Comparison of ENCODE assay signal across 9 cellular contexts in the genomic region with DNA sequence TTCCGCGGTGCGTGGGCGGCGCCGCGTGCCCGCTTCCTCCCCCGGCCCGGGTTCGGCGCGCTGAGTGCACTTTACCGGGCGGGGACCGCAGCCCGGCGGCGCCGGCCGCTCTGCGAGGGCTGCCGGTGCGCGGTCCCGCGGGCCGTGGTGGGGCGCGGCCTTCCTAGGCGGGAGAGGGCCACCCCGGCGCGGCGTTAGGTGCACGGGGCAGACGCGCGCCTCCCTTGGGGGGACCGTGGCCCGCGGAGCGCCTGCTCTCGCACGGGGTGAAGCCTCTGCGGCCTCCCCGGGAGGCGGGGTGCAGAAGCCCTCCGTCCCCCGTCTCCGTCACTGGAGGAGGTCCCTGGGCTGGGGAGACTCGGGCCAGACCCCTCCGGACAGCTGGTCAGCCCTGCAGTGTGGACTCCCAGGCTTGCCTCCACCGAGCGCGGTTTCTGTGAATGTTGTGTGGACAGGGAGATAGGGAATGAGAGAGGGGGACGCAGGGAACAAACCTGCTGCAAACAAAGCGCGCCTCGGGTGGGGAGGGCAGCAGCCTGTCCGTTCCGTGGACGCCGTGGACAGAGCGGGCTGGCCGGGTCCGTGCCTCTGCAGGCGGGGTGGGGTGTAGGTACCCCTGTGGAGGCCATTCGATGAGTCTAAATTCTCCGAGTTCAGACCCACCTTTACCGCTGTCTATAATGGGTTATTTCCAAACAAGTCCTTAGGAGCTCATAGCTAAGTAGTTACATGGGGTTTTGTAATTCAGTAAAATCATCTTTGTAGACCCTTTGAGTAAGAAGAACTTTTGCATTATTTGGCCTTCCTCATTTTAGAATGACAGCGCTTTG. TPM values are rescaled to one million over a fixed set of nuclear protein-coding genes. Genes with fewer than 3 reads are reported as not detected.
DNase-seq lines count a peak whose midpoint lies in the region; ATAC-seq, FAIRE-seq and TF ChIP-seq lines count a peak whose summit lies in the region.
"Had no signal": no experiment of that assay in that cellular context is flagged by ENCODE, and none has a peak within 500 bp of the region (broad histone marks: within the 10 kb centered on the region; RNA-seq: fewer than 3 reads in every experiment).

No MANE protein-coding gene starts in this region.

- H3K36me3 ChIP-seq in neural cell (ENCODE audit: insufficient read depth, low read length) = no peaks in the 10 kb centered on the region

- peak overlapping the region; percentile 79 for H3K9ac ChIP-seq in neural cell (ENCODE audit: low read length)

- ATAC-seq in GM18519 (IDR thresholded peaks at IDR 0.05; ENCODE audit: low FRiP score, unreplicated experiment) (peak; percentile 25), HG03103 (IDR thresholded peaks at IDR 0.05; ENCODE audit: low read depth, unreplicated experiment) (peak; percentile 22), esophagus mucosa (peak; percentile 19)

- FAIRE-seq in RCC 7860 (lab: Jason Lieb, UNC) = no peak

- H3K4me3 ChIP-seq in neural cell (ENCODE audit: low read length) = peak overlapping the region; percentile 94

- TF ChIP-seq CTCF in neural cell (IDR thresholded peaks at IDR 0.05; ENCODE audit: poor library complexity, severe bottlenecking) = peak; percentile 7

- no peak for TF ChIP-seq RAD21 in neural cell (conservative IDR thresholded peaks at IDR 0.05)

- no peaks in the 10 kb centered on the region for H3F3A ChIP-seq in neural cell (ENCODE audit: insufficient read depth, low read length, poor library complexity, severe bottlenecking)

- no peaks in the 10 kb centered on the region for H3K9me3 ChIP-seq in neural cell (ENCODE audit: low read length)

- DNase-seq in AG08396 (ENCODE audit: low spot score) = peak; percentile 64
- DNase-seq in SW480 (ENCODE audit: low spot score) = peak; percentile 22
- no peak for DNase-seq in occipital lobe (lab: John Stamatoyannopoulos, UW)
- DNase-seq in RCC 7860 (ENCODE audit: low spot score) = no peak

- H3K4me2 ChIP-seq in neural cell (ENCODE audit: low read length) = peak overlapping the region; percentile 61

- TF ChIP-seq EP300 in neural cell (conservative IDR thresholded peaks at IDR 0.05; ENCODE audit: poor library complexity, severe bottlenecking) = no peak

- no peaks in the 10 kb centered on the region for H3K27me3 ChIP-seq in neural cell (ENCODE audit: insufficient read depth, low read depth, low read length)

- H4K20me1 ChIP-seq in neural cell (ENCODE audit: insufficient read depth) = no peaks in the 10 kb centered on the region

- H3K79me2 ChIP-seq in neural cell (replicated peaks; ENCODE audit: insufficient read depth, low read length) = peaks cover 21% of the 10 kb centered on the region

- no peaks in the 10 kb centered on the region for H3K9me2 ChIP-seq in neural cell (ENCODE audit: insufficient read depth, low read length)

- peak overlapping the region; percentile 62 for H3K27ac ChIP-seq in neural cell (ENCODE audit: low read length)

- H2AFZ ChIP-seq in neural cell (ENCODE audit: low read depth, low read length) = no peak overlapping the region

TF ChIP-seq in neural cell, 6 proteins besides CTCF, POLR2A, EP300 and RAD21:
- TF ChIP-seq SMC3 (conservative IDR thresholded peaks at IDR 0.05; ENCODE audit: poor library complexity) (no peak), MXI1 (conservative IDR thresholded peaks at IDR 0.05; ENCODE audit: poor library complexity, severe bottlenecking) (peak; percentile 78)
- TF ChIP-seq, protein P1, sequence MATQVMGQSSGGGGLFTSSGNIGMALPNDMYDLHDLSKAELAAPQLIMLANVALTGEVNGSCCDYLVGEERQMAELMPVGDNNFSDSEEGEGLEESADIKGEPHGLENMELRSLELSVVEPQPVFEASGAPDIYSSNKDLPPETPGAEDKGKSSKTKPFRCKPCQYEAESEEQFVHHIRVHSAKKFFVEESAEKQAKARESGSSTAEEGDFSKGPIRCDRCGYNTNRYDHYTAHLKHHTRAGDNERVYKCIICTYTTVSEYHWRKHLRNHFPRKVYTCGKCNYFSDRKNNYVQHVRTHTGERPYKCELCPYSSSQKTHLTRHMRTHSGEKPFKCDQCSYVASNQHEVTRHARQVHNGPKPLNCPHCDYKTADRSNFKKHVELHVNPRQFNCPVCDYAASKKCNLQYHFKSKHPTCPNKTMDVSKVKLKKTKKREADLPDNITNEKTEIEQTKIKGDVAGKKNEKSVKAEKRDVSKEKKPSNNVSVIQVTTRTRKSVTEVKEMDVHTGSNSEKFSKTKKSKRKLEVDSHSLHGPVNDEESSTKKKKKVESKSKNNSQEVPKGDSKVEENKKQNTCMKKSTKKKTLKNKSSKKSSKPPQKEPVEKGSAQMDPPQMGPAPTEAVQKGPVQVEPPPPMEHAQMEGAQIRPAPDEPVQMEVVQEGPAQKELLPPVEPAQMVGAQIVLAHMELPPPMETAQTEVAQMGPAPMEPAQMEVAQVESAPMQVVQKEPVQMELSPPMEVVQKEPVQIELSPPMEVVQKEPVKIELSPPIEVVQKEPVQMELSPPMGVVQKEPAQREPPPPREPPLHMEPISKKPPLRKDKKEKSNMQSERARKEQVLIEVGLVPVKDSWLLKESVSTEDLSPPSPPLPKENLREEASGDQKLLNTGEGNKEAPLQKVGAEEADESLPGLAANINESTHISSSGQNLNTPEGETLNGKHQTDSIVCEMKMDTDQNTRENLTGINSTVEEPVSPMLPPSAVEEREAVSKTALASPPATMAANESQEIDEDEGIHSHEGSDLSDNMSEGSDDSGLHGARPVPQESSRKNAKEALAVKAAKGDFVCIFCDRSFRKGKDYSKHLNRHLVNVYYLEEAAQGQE (IDR thresholded peaks at IDR 0.05; ENCODE audit: borderline replicate concordance) = no peak

RNA-seq across cellular contexts. Expression of a gene that starts 0.7 kb away (rescaled TPM):
- total RNA-seq in esophagus mucosa (55.5 TPM), occipital lobe (58.2 TPM)
- 64.8 and 67.2 TPM in 2 replicates for polyA plus RNA-seq in neural cell
- polyA minus RNA-seq in neural cell = 64.2 and 85.9 TPM in 2 replicates

RNA-seq across cellular contexts. Expression of a gene that starts 17.2 kb away (rescaled TPM):
- total RNA-seq in esophagus mucosa = 3.2 TPM
- 6.0 and 8.3 TPM in 2 replicates for polyA plus RNA-seq in neural cell
- polyA minus RNA-seq in neural cell = 14.6 and 17.6 TPM in 2 replicates
- total RNA-seq in occipital lobe = 11.1 TPM
- total RNA-seq: HT1080 had no signal

RNA-seq across cellular contexts. Expression of a gene that starts 36.1 kb away (rescaled TPM):
- 18.2 TPM for total RNA-seq in esophagus mucosa
- 28.8 and 32.7 TPM in 2 replicates for polyA plus RNA-seq in neural cell
- polyA minus RNA-seq in neural cell = 22.0 and 24.6 TPM in 2 replicates
- 21.2 TPM for total RNA-seq in occipital lobe

RNA-seq across cellular contexts. Expression of a gene that starts 54.1 kb away (rescaled TPM):
- total RNA-seq in esophagus mucosa (6.6 TPM), occipital lobe (17.0 TPM)
- polyA plus RNA-seq in neural cell = 37.2 and 37.8 TPM in 2 replicates
- 17.7 and 21.4 TPM in 2 replicates for polyA minus RNA-seq in neural cell

Comparison
In these comparisons a context has a peak if more than half of its experiments do, and no peak if none do; other contexts are left out.
1. DNase-seq: peak in AG08396 (single experiment) and SW480 (single experiment); none in occipital lobe (single experiment) and RCC 7860 (single experiment).
2. Peak in every context shown above with its lines, with median percentiles within 50 percentile points of each other: ATAC-seq.